16 cellular contexts compared by ENCODE assay signal in genomic region chr5:18740301-18740700, GRCh38.
DNase-seq lines count a peak whose midpoint lies in the region; ATAC-seq and TF ChIP-seq lines count a peak whose summit lies in the region.
"Had no signal": no experiment of that assay in that cellular context is flagged by ENCODE, and none has a peak within 500 bp of the region (broad histone marks: within the 10 kb centered on the region; RNA-seq: fewer than 3 reads in every experiment).

No MANE protein-coding gene starts in this region.

- H3K9me3 Mint-ChIP-seq in immature natural killer cell, result no peaks in the 10 kb centered on the region
- H3K9me3 Mint-ChIP-seq: activated B cell treated with CpG ODN at 0.5 μM for 24 hours had no signal

- H3K27me3 ChIP-seq in left lung, result no peaks in the 10 kb centered on the region
- H3K27me3 ChIP-seq: esophagus muscularis mucosa, stomach had no signal

- no peaks in the 10 kb centered on the region for H3K9me3 ChIP-seq in left lung
- H3K9me3 ChIP-seq: esophagus muscularis mucosa, stomach had no signal

- H3K4me1 Mint-ChIP-seq in immature natural killer cell, result peaks cover 71 to 89% of the 10 kb centered on the region in 2 donors

- H3K27ac ChIP-seq in left lung, result no peak overlapping the region
- H3K27ac ChIP-seq: esophagus muscularis mucosa, stomach had no signal

- H3K36me3 Mint-ChIP-seq in immature natural killer cell, result peaks cover 0 to 8% (median 8%) of the 10 kb centered on the region in 3 donors

- H3K27me3 Mint-ChIP-seq in immature natural killer cell (ENCODE audit: low read depth in 3 of 3), result peaks cover 0 to 3% (median 0%) of the 10 kb centered on the region in 3 donors
- H3K27me3 Mint-ChIP-seq: activated B cell treated with CpG ODN at 0.5 μM for 24 hours had no signal

- peak overlapping the region; percentile 4 to 74 (median 65) for H3K4me3 Mint-ChIP-seq in immature natural killer cell
- H3K4me3 Mint-ChIP-seq: activated B cell treated with CpG ODN at 0.5 μM for 24 hours had no signal

- no peaks in the 10 kb centered on the region for H3K36me3 ChIP-seq in left lung
- H3K36me3 ChIP-seq: esophagus muscularis mucosa, stomach had no signal

- DNase-seq in immature natural killer cell (no peak), left lung (no peak), AG08395 (ENCODE audit: low spot score) (no peak), NCI-H1930 (lab: John Stamatoyannopoulos, UW) (no peak)
- DNase-seq: activated B cell treated with CpG ODN at 0.5 μM for 24 hours, C1 segment of cervical spinal cord, cortex of kidney, left ventricle myocardium superior, MV-4-11, NCI-H2227 treated with DMSO at 0.1 percent for 48 hours, stomach had no signal

- peaks cover 0 to 8% of the 10 kb centered on the region in 2 donors for H3K4me1 ChIP-seq in left lung
- H3K4me1 ChIP-seq: esophagus muscularis mucosa, stomach had no signal

- peak; percentile 37 for ATAC-seq in GM18858 (IDR thresholded peaks at IDR 0.05; ENCODE audit: unreplicated experiment)
- peak; percentile 34 for ATAC-seq in HG02571 (IDR thresholded peaks at IDR 0.05; ENCODE audit: unreplicated experiment)
- peak; percentile 52 for ATAC-seq in HG03457 (IDR thresholded peaks at IDR 0.05; ENCODE audit: unreplicated experiment)
- ATAC-seq in left lung, result no peak
- ATAC-seq: left ventricle myocardium superior, sciatic nerve had no signal

- peak overlapping the region in 5 of 6 donors; percentile 76 to 88 (median 79) for H3K27ac Mint-ChIP-seq in immature natural killer cell
- H3K27ac Mint-ChIP-seq: activated B cell treated with CpG ODN at 0.5 μM for 24 hours had no signal

- intact Hi-C loops in left lung (cut with DNase I), result no loop called here

- H3K4me3 ChIP-seq in left lung, result no peak overlapping the region
- H3K4me3 ChIP-seq: esophagus muscularis mucosa, stomach had no signal

- no peak for TF ChIP-seq CTCF in left lung (IDR thresholded peaks at IDR 0.05)
